ENCODE assay signal across 31 cellular contexts in the genomic region with DNA sequence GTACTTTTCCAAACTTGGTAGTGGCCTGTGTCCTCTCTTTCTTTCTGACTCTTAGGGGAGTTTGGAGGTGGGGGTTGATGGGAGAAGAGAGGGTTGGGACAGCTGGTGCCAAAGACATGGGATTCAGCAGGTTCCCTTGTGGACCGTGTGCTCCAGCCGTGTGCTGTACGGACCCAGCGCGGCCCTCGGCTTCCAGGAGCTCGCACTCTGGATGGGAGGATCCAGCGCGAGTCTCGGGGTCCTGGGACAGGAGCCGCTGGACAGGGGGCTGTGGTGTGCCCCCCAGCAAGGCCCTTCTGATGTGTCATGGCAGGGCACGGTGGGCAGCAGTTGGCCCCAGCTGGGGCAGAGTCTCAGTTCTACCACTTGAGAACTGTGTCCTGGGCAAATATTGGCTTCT.
"Had no signal": no experiment of that assay in that cellular context is flagged by ENCODE, and none has a peak within 500 bp of the region (broad histone marks: within the 10 kb centered on the region; RNA-seq: fewer than 3 reads in every experiment).

No MANE protein-coding gene starts in this region.

- H3K4me3 ChIP-seq: adrenal gland, ascending aorta, coronary artery, dorsolateral prefrontal cortex, esophagus muscularis mucosa, lung, right lobe of liver, upper lobe of right lung had no signal

- DNase-seq: activated CD4-positive, alpha-beta T cell treated with anti-CD3 and anti-CD28 coated beads for 48 hours; activated CD4-positive, alpha-beta T cell treated with anti-CD3 and anti-CD28 coated beads, Interleukin-2, amount 50 U/mL, for 48 hours; activated CD8-positive, alpha-beta memory T cell treated with anti-CD3 and anti-CD28 coated beads, Interleukin-2, amount 50 U/mL, for 4 hours; activated effector memory CD4-positive, alpha-beta T cell treated with anti-CD3 and anti-CD28 coated beads, Interleukin-2, amount 50 U/mL, for 16 hours; activated naive CD4-positive, alpha-beta T cell treated with anti-CD3 and anti-CD28 coated beads for 36 hours; activated naive CD8-positive, alpha-beta T cell treated with anti-CD3 and anti-CD28 coated beads for 36 hours; activated T-cell treated with anti-CD3 and anti-CD28 coated beads, Interleukin-2, amount 50 U/mL, for 1 hour; brain microvascular endothelial cell; dorsolateral prefrontal cortex; effector memory CD4-positive, alpha-beta T cell; foreskin keratinocyte; kidney glomerular epithelial cell; mesendoderm; small intestine; stimulated activated CD4-positive, alpha-beta T cell treated with anti-CD3 and anti-CD28 coated beads, Interleukin-4, amount 100 ng/mL, for 24 hours; stimulated activated naive CD8-positive, alpha-beta T cell treated with anti-CD3 and anti-CD28 coated beads, Interleukin-15, amount 100 ng/mL, for 72 hours; SW 1271; T-helper 9 cell; upper lobe of right lung; WERI-Rb-1 had no signal

- H3K36me3 Mint-ChIP-seq: activated naive CD8-positive, alpha-beta T cell treated with anti-CD3 and anti-CD28 coated beads for 36 hours; stimulated activated effector memory CD8-positive, alpha-beta T cell treated with anti-CD3 and anti-CD28 coated beads, Interleukin-12 subunit alpha, Interleukin-12 subunit beta, amount 100 ng/mL, for 72 hours had no signal

- H3K4me3 Mint-ChIP-seq: activated naive CD4-positive, alpha-beta T cell treated with anti-CD3 and anti-CD28 coated beads for 36 hours; activated naive CD8-positive, alpha-beta T cell treated with anti-CD3 and anti-CD28 coated beads for 36 hours; activated T-helper 1 cell treated with anti-CD3 and anti-CD28 coated beads, Interleukin-12 subunit alpha, Interleukin-12 subunit beta, Interleukin-2, Interleukin-4 antibody, amounts not matched to agents 30 ng/mL and 10 ng/mL and 1 ng/mL, durations not matched to agents 14 hours and 24 hours and 36 hours; nephron progenitor cell; stimulated activated effector memory CD8-positive, alpha-beta T cell treated with anti-CD3 and anti-CD28 coated beads, Interleukin-12 subunit alpha, Interleukin-12 subunit beta, amount 100 ng/mL, for 72 hours; stimulated activated naive CD8-positive, alpha-beta T cell treated with anti-CD3 and anti-CD28 coated beads, Interleukin-15, amount 100 ng/mL, for 72 hours; T-helper 1 cell treated with Interleukin-12 subunit alpha and Interleukin-12 subunit beta and Interleukin-4 antibody, amounts not matched to agents 30 μg/mL and 1 μg/mL, for 36 hours had no signal

- H3K27me3 Mint-ChIP-seq: activated naive CD8-positive, alpha-beta T cell treated with anti-CD3 and anti-CD28 coated beads for 36 hours had no signal

- H3K27ac Mint-ChIP-seq: activated naive CD4-positive, alpha-beta T cell treated with anti-CD3 and anti-CD28 coated beads for 36 hours; activated naive CD8-positive, alpha-beta T cell treated with anti-CD3 and anti-CD28 coated beads for 36 hours; activated T-helper 1 cell treated with anti-CD3 and anti-CD28 coated beads, Interleukin-12 subunit alpha, Interleukin-12 subunit beta, Interleukin-2, Interleukin-4 antibody, amounts not matched to agents 30 ng/mL and 10 ng/mL and 1 ng/mL, durations not matched to agents 14 hours and 24 hours and 36 hours; stimulated activated effector memory CD8-positive, alpha-beta T cell treated with anti-CD3 and anti-CD28 coated beads, Interleukin-12 subunit alpha, Interleukin-12 subunit beta, amount 100 ng/mL, for 72 hours; stimulated activated naive CD8-positive, alpha-beta T cell treated with anti-CD3 and anti-CD28 coated beads, Interleukin-15, amount 100 ng/mL, for 72 hours; T-helper 1 cell treated with Interleukin-12 subunit alpha and Interleukin-12 subunit beta and Interleukin-4 antibody, amounts not matched to agents 30 μg/mL and 1 μg/mL, for 36 hours had no signal

- H3K27ac ChIP-seq: ascending aorta, brain microvascular endothelial cell, esophagus muscularis mucosa, foreskin keratinocyte, upper lobe of right lung, WERI-Rb-1 had no signal

- H3K9me3 Mint-ChIP-seq: activated naive CD4-positive, alpha-beta T cell treated with anti-CD3 and anti-CD28 coated beads for 36 hours; activated naive CD8-positive, alpha-beta T cell treated with anti-CD3 and anti-CD28 coated beads for 36 hours; activated T-helper 1 cell treated with anti-CD3 and anti-CD28 coated beads, Interleukin-12 subunit alpha, Interleukin-12 subunit beta, Interleukin-2, Interleukin-4 antibody, amounts not matched to agents 30 ng/mL and 10 ng/mL and 1 ng/mL, durations not matched to agents 14 hours and 24 hours and 36 hours; nephron progenitor cell; stimulated activated effector memory CD8-positive, alpha-beta T cell treated with anti-CD3 and anti-CD28 coated beads, Interleukin-12 subunit alpha, Interleukin-12 subunit beta, amount 100 ng/mL, for 72 hours; stimulated activated naive CD8-positive, alpha-beta T cell treated with anti-CD3 and anti-CD28 coated beads, Interleukin-15, amount 100 ng/mL, for 72 hours; T-helper 1 cell treated with Interleukin-12 subunit alpha and Interleukin-12 subunit beta and Interleukin-4 antibody, amounts not matched to agents 30 μg/mL and 1 μg/mL, for 36 hours had no signal

- H3K4me1 Mint-ChIP-seq: activated naive CD8-positive, alpha-beta T cell treated with anti-CD3 and anti-CD28 coated beads for 36 hours; stimulated activated naive CD8-positive, alpha-beta T cell treated with anti-CD3 and anti-CD28 coated beads, Interleukin-15, amount 100 ng/mL, for 72 hours had no signal

- ATAC-seq: activated CD4-positive, CD25-positive, alpha-beta regulatory T cell treated with anti-CD3 and anti-CD28 coated beads, Interleukin-2, amount 50 U/mL, for 24 hours; foreskin keratinocyte; stimulated activated effector memory CD8-positive, alpha-beta T cell treated with anti-CD3 and anti-CD28 coated beads, Interleukin-12 subunit alpha, Interleukin-12 subunit beta, amount 100 ng/mL, for 72 hours; stimulated activated naive CD8-positive, alpha-beta T cell treated with anti-CD3 and anti-CD28 coated beads, Interleukin-15, amount 100 ng/mL, for 72 hours had no signal

- H3K36me3 ChIP-seq: adrenal gland, brain microvascular endothelial cell, right lobe of liver, upper lobe of right lung had no signal

- H3K4me1 ChIP-seq: adrenal gland, ascending aorta, foreskin keratinocyte, right lobe of liver had no signal

- H3K9me3 ChIP-seq: adrenal gland, ascending aorta, esophagus muscularis mucosa, right lobe of liver, upper lobe of right lung had no signal

- H3K27me3 ChIP-seq: adrenal gland, ascending aorta, brain microvascular endothelial cell, dorsolateral prefrontal cortex, esophagus muscularis mucosa, foreskin keratinocyte, right lobe of liver, upper lobe of right lung had no signal
